Comparison of ENCODE assay signal across 1 cellular context in the genomic region with DNA sequence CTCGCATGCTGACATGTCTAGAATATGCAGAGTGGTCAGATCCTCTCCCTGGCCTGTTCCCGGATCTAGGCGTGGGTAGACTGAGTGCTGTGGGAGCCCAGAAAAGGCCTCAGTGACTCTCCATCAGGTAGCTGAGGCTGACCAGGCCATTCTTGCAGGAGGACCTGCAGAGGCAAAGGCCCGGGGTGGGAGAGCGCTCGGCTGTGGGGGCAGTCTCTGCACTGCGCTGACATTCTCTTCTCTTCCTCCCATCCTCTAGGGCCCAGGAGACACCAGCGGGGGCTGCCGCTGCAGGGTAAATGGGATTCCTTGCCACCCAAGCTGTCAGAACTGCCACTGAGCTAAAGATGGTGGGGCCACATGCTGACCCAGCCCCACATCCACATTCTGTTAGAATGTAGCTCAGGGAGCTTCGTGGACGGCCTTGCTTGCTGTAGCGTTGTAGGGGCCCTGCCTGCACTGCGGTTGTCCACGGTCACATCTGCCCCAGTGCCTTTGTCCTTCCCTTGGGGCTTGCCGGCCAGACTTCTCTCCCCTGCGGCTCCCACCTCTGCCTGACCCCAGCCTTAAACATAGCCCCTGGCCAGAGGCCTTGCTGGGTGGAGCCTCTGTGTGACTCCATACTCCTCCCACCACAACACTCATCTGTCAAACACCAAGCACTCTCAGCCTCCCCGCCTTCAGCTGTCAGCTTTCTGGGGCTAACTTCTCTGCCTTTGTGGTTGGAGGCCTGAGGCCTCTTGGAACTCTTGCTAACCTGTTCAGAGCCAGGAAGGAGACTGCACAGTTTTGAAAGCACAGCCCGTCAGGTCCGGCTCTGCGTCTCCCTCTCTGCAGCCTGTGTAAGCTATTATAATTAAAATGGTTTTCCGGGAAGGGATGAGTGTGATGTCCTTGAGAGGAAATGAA.
TF ChIP-seq lines count a peak whose summit lies in the region.

No MANE protein-coding gene starts in this region.

TF ChIP-seq in liver, 16 proteins besides CTCF, POLR2A, EP300 and RAD21:
- TF ChIP-seq TAF1 (conservative IDR thresholded peaks at IDR 0.05) (no peak), YY1 (IDR thresholded peaks at IDR 0.05) (no peak), EGR1 (IDR thresholded peaks at IDR 0.05; ENCODE audit: low read depth in 2 of 2) (no peak)
- TF ChIP-seq, protein P1, sequence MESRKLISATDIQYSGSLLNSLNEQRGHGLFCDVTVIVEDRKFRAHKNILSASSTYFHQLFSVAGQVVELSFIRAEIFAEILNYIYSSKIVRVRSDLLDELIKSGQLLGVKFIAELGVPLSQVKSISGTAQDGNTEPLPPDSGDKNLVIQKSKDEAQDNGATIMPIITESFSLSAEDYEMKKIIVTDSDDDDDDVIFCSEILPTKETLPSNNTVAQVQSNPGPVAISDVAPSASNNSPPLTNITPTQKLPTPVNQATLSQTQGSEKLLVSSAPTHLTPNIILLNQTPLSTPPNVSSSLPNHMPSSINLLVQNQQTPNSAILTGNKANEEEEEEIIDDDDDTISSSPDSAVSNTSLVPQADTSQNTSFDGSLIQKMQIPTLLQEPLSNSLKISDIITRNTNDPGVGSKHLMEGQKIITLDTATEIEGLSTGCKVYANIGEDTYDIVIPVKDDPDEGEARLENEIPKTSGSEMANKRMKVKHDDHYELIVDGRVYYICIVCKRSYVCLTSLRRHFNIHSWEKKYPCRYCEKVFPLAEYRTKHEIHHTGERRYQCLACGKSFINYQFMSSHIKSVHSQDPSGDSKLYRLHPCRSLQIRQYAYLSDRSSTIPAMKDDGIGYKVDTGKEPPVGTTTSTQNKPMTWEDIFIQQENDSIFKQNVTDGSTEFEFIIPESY (IDR thresholded peaks at IDR 0.05): no peak
TF ChIP-seq in liver: peak in this region for 0.
